Comparison of ENCODE assay signal across 8 cellular contexts in the genomic region with DNA sequence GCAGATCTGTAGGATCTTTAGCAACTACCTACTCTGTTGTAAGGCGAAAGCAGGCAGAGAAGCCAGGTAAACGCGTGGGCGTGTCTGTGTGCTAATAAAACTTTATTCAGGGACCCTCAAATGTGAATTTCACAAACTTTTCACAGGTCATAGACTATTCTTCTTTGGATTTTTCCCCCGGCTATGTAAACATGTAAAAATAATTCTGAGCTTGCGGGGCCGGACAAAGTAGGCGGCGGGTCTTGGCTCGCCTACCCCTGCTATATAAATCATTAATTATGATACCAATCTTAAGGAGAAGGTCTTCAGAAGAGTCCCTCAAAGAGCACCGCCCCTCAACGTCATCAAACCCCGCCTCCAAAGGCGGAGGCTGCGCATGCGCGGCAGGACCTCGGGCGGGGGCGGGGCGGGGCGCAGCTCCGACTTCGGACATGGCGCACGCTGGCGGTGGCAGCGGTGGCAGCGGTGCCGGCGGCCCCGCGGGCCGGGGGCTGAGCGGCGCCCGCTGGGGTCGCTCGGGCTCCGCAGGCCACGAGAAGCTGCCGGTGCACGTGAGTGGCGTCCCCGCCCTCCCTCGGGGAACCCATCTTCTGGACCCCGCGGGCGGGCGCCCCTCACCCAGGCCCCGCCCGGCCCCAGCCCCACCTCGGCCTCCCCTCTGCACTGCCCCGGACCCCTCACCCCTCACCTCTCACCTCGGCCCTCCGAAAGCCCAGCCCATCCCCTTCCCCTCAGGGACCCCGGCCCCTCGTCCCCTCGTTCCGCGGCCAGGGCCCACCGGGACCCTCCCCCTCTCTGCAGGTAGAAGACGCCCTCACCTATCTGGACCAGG. TPM values are rescaled to one million over a fixed set of nuclear protein-coding genes. Genes with fewer than 3 reads are reported as not detected.
A peak's percentile ranks its signal among the peaks of the same experiment; 100 is the strongest.
DNase-seq lines count a peak whose midpoint lies in the region; TF ChIP-seq lines count a peak whose summit lies in the region.

A gene with protein sequence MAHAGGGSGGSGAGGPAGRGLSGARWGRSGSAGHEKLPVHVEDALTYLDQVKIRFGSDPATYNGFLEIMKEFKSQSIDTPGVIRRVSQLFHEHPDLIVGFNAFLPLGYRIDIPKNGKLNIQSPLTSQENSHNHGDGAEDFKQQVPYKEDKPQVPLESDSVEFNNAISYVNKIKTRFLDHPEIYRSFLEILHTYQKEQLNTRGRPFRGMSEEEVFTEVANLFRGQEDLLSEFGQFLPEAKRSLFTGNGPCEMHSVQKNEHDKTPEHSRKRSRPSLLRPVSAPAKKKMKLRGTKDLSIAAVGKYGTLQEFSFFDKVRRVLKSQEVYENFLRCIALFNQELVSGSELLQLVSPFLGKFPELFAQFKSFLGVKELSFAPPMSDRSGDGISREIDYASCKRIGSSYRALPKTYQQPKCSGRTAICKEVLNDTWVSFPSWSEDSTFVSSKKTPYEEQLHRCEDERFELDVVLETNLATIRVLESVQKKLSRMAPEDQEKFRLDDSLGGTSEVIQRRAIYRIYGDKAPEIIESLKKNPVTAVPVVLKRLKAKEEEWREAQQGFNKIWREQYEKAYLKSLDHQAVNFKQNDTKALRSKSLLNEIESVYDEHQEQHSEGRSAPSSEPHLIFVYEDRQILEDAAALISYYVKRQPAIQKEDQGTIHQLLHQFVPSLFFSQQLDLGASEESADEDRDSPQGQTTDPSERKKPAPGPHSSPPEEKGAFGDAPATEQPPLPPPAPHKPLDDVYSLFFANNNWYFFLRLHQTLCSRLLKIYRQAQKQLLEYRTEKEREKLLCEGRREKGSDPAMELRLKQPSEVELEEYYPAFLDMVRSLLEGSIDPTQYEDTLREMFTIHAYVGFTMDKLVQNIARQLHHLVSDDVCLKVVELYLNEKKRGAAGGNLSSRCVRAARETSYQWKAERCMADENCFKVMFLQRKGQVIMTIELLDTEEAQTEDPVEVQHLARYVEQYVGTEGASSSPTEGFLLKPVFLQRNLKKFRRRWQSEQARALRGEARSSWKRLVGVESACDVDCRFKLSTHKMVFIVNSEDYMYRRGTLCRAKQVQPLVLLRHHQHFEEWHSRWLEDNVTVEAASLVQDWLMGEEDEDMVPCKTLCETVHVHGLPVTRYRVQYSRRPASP (plus strand): TSS at position 409 of the 832 bp plus-strand sequence. CDS start 23 bp downstream, at position 432.

- H3K9me3 ChIP-seq in SJSA1 (replicated peaks), result no peaks in the 10 kb centered on the region

- TF ChIP-seq CTCF in AG09309 (IDR thresholded peaks at IDR 0.05; ENCODE audit: control insufficient read depth, insufficient read depth, low read depth, low read length, missing control alignments) (no peak), nephron (IDR thresholded peaks at IDR 0.05; ENCODE audit: unreplicated experiment in 3 of 3) (no peak)

- H3K4me1 Mint-ChIP-seq in nephron, result peaks cover 50% of the 10 kb centered on the region

- peak; percentile 75 for TF ChIP-seq POLR2A in GM19193 (IDR thresholded peaks at IDR 0.05; ENCODE audit: extremely low read depth, insufficient read depth, insufficient read length)

- H3K4me1 ChIP-seq in SJSA1 (replicated peaks), result peaks cover 29% of the 10 kb centered on the region

- no peak within 1 kb of the TSS for H3K27ac ChIP-seq in SJSA1

- peak; percentile 31 for DNase-seq in AG09309 (ENCODE audit: low read depth)
- DNase-seq in LoVo (ENCODE audit: low spot score), result peak; percentile 91
- DNase-seq in SJSA1 (ENCODE audit: low read depth in 1 of 2, low spot score in 2 of 2), result peak; percentile 84 to 93
- DNase-seq in activated gamma-delta T cell treated with Interleukin-2 at 50 U/mL for 16 hours, result peak; percentile 84
- DNase-seq in fibroblast of the conjunctiva (ENCODE audit: low read depth), result peak; percentile 82
- peak; percentile 75 for DNase-seq in stimulated activated naive CD4-positive, alpha-beta T cell treated with Interleukin-2 at 50 U/mL for 16 hours (lab: John Stamatoyannopoulos, UW)

- H3K9me3 Mint-ChIP-seq in nephron, result peaks cover 2% of the 10 kb centered on the region

- H3K27ac Mint-ChIP-seq in nephron, result peak within 1 kb of the TSS; percentile 59 to 93 (median 88)

- H3K4me3 Mint-ChIP-seq in nephron, result peak within 1 kb of the TSS; percentile 88 to 92 (median 91)

- peaks cover 33% of the 10 kb centered on the region for H3K36me3 ChIP-seq in SJSA1

- peaks cover 3% of the 10 kb centered on the region for H3K27me3 Mint-ChIP-seq in nephron (ENCODE audit: low read depth)

- H3K4me3 ChIP-seq in AG09309 (ENCODE audit: control insufficient read depth, low read depth, low read length) (peak within 1 kb of the TSS; percentile 89), SJSA1 (peak within 1 kb of the TSS; percentile 81)

- H3K36me3 Mint-ChIP-seq in nephron (ENCODE audit: low read depth), result peaks cover 23% of the 10 kb centered on the region

- no peaks in the 10 kb centered on the region for H3K27me3 ChIP-seq in SJSA1 (replicated peaks)

RNA-seq across cellular contexts. Expression of the gene that starts here (rescaled TPM):
- total RNA-seq in SJSA1 (2014; rRNA removed; shearing (Covaris generic)), result 9.5 and 18.8 TPM in 2 replicates

Comparison
In these comparisons a context has a peak if more than half of its experiments do, and no peak if none do; other contexts are left out.
1. DNase-seq: peak in every context shown above with its lines; median percentile 91 in LoVo; 88 in SJSA1; 84 in activated gamma-delta T cell treated with Interleukin-2 at 50 U/mL for 16 hours; 82 in fibroblast of the conjunctiva; 75 in stimulated activated naive CD4-positive, alpha-beta T cell treated with Interleukin-2 at 50 U/mL for 16 hours; 31 in AG09309.